In genomic region chr5:73599378-73599777, GRCh38 we compare ENCODE assay signal across 21 cellular contexts.
"Had no signal": no experiment of that assay in that cellular context is flagged by ENCODE, and none has a peak within 500 bp of the region (broad histone marks: within the 10 kb centered on the region; RNA-seq: fewer than 3 reads in every experiment).

No MANE protein-coding gene starts in this region.

- H3K27ac ChIP-seq: coronary artery, dorsolateral prefrontal cortex, esophagus muscularis mucosa, foreskin keratinocyte, gastroesophageal sphincter, heart left ventricle, hepatocyte, left lung, lower lobe of right lung had no signal

- H3K4me2 ChIP-seq: hepatocyte had no signal

- FAIRE-seq: colon, endothelial cell of umbilical vein, islet of Langerhans, keratinocyte had no signal

- H3K36me3 ChIP-seq: esophagus muscularis mucosa, gastroesophageal sphincter, heart left ventricle, left lung, lower lobe of right lung had no signal

- ATAC-seq: foreskin keratinocyte, gastroesophageal sphincter, heart left ventricle, left cardiac atrium, left lung, left ventricle myocardium superior, lower lobe of right lung, mucosa of descending colon had no signal

- H3K9me3 ChIP-seq: lower lobe of right lung, mucosa of descending colon had no signal

- H3K4me1 ChIP-seq: esophagus muscularis mucosa, gastroesophageal sphincter, heart left ventricle, left lung, lower lobe of right lung had no signal

- H3K4me3 ChIP-seq: coronary artery, dorsolateral prefrontal cortex, esophagus muscularis mucosa, gastroesophageal sphincter, heart left ventricle, hepatocyte, left lung, lower lobe of right lung, mucosa of descending colon had no signal

- DNase-seq: dermis blood vessel endothelial cell; dorsolateral prefrontal cortex; effector CD4-positive, alpha-beta T cell; effector memory CD4-positive, alpha-beta T cell; foreskin keratinocyte; heart left ventricle; left cardiac atrium; left lung; left ventricle myocardium superior; lower lobe of right lung; mesenchymal stem cell; mucosa of descending colon; naive B cell had no signal

- H3K27me3 ChIP-seq: dorsolateral prefrontal cortex, esophagus muscularis mucosa, foreskin keratinocyte, gastroesophageal sphincter, heart left ventricle, hepatocyte, left lung had no signal

- H3K79me2 ChIP-seq: hepatocyte had no signal

- H2AFZ ChIP-seq: hepatocyte had no signal
